ENCODE assay signal across 8 cellular contexts in the genomic region with DNA sequence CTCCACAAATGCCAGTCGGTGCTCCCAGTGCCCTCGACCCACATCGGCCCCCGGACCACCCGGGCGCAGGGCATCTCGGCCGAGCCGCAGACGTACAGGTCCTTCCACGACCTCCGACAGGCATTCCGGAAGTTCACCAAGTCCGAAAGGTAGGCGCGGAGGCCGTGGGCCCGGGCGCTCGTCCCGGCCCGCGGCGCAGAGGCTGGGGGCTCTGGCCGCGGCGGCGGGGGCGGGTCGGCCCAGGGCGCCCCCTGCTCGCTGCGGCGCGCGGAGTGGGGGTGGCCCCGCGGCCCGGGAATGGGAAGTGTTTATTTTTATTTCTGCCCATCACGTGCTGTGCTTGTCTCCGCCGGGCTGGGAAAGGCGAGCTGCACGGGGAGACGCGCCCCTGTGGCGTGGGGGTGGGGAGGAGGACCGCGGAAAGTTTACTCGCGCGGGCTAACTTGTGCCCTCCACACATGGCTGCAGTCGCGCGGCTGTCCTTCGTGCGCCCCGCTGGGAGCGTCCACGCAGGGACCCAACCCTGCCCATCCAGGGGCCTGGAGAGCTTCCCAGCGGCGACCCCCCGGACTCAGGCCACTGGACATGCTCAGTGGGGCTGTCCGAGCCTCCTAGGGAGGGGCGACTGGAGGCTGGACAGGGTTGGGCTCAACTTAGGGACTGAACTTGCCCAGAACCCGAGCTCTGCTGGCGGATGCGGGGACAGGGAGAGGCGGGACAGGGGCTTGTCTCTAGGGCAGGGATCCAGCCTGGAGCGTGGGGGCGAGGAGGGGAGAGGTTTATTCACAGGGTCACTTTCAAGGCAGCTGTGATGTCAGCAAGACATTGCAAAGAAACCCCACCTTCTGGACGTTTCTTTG.
DNase-seq lines count a peak whose midpoint lies in the region; ATAC-seq, FAIRE-seq and TF ChIP-seq lines count a peak whose summit lies in the region.

No MANE protein-coding gene starts in this region.

- H3K4me1 Mint-ChIP-seq in activated T-helper 17 cell treated with anti-CD3 and anti-CD28 coated beads, Interleukin-2, amount 50 U/mL, for 72 hours, result no peaks in the 10 kb centered on the region

- no peak for FAIRE-seq in H54 (lab: Jason Lieb, UNC)

- H3K4me3 Mint-ChIP-seq in activated T-helper 17 cell treated with anti-CD3 and anti-CD28 coated beads, Interleukin-2, amount 50 U/mL, for 72 hours, result peak overlapping the region; percentile 39

- H3K27me3 Mint-ChIP-seq in activated T-helper 17 cell treated with anti-CD3 and anti-CD28 coated beads, Interleukin-2, amount 50 U/mL, for 72 hours, result peaks cover 35% of the 10 kb centered on the region

- H3K4me3 ChIP-seq in heart right ventricle, result peak overlapping the region; percentile 50 to 88 (median 72)
- peak overlapping the region; percentile 94 for H3K4me3 ChIP-seq in psoas muscle

- H3K27ac ChIP-seq in heart right ventricle, result peak overlapping the region; percentile 82 to 95 (median 90)
- H3K27ac ChIP-seq in psoas muscle, result peak overlapping the region; percentile 95

- no peaks in the 10 kb centered on the region for H3K36me3 Mint-ChIP-seq in activated T-helper 17 cell treated with anti-CD3 and anti-CD28 coated beads, Interleukin-2, amount 50 U/mL, for 72 hours (ENCODE audit: low read depth)

- H3K27ac Mint-ChIP-seq in activated T-helper 17 cell treated with anti-CD3 and anti-CD28 coated beads, Interleukin-2, amount 50 U/mL, for 72 hours, result no peak overlapping the region

- intact Hi-C loops in heart right ventricle (cut with DNase I) (loop anchor here in 2 of 10 donors (10.0 kb wide), 2 partner anchors 713 to 963 kb away; no protein-coding TSS in a partner anchor), psoas muscle (cut with DNase I) (loop anchor here (5.0 to 10.0 kb wide), 3 partner anchors 433 to 1226 kb away; no protein-coding TSS in a partner anchor)

- DNase-seq in H54 (ENCODE audit: insufficient read length, low spot score) (no peak), heart right ventricle (peak; percentile 71 to 72), psoas muscle (peak; percentile 58 to 84), DMS114 treated with DMSO at 0.1 percent for 48 hours (lab: John Stamatoyannopoulos, UW; ENCODE audit: unreplicated experiment) (no peak), NCI-H128 (lab: John Stamatoyannopoulos, UW; ENCODE audit: unreplicated experiment) (no peak)
- no peak for DNase-seq in activated CD4-positive, alpha-beta T cell treated with anti-CD3 and anti-CD28 coated beads, Interleukin-2, amount 50 U/mL, for 48 hours
- DNase-seq in activated CD4-positive, CD25-positive, alpha-beta regulatory T cell (lab: John Stamatoyannopoulos, UW), result no peak

- H3K27me3 ChIP-seq in heart right ventricle (peaks cover 0 to 42% (median 0%) of the 10 kb centered on the region in 7 donors), psoas muscle (ENCODE audit: insufficient read depth in 3 of 3, low read length in 2 of 3) (no peaks in the 10 kb centered on the region)

- WGBS in heart right ventricle, 2 donors, result 0% methylated on average over 72 of the region's 72 CpGs
- 1% methylated on average over 47 to 72 of the region's 72 CpGs for WGBS in psoas muscle, 3 donors

- no peak for ATAC-seq in activated T-helper 17 cell treated with anti-CD3 and anti-CD28 coated beads, Interleukin-2, amount 50 U/mL, for 72 hours (replicated peaks)
- ATAC-seq in heart right ventricle (peak; percentile 69 to 83 (median 79)), psoas muscle (peak; percentile 59 to 71 (median 60))

- 0 out of 2 replicates have a peak, but pooled peaks have one; percentile 27 for TF ChIP-seq POLR2A in H54 (IDR thresholded peaks at IDR 0.05; ENCODE audit: low read depth, low read length)

- H3K9me3 ChIP-seq in heart right ventricle (no peaks in the 10 kb centered on the region), psoas muscle (no peaks in the 10 kb centered on the region)

- no peaks in the 10 kb centered on the region for H3K36me3 ChIP-seq in heart right ventricle
- no peaks in the 10 kb centered on the region for H3K36me3 ChIP-seq in psoas muscle (ENCODE audit: insufficient read depth in 1 of 2, low read depth in 1 of 2)

- no peaks in the 10 kb centered on the region for H3K9me3 Mint-ChIP-seq in activated T-helper 17 cell treated with anti-CD3 and anti-CD28 coated beads, Interleukin-2, amount 50 U/mL, for 72 hours

- TF ChIP-seq CTCF in heart right ventricle (IDR thresholded peaks at IDR 0.05) (no peak), psoas muscle (IDR thresholded peaks at IDR 0.05) (no peak)

- peaks cover 0 to 31% (median 13%) of the 10 kb centered on the region in 9 donors for H3K4me1 ChIP-seq in heart right ventricle
- peaks cover 24% of the 10 kb centered on the region for H3K4me1 ChIP-seq in psoas muscle

Comparison
In these comparisons a context has a peak if more than half of its experiments do, and no peak if none do; other contexts are left out.
1. DNase-seq: peak in heart right ventricle (2 of 2) and psoas muscle (2 of 2); none in H54 (single experiment), activated CD4-positive, alpha-beta T cell treated with anti-CD3 and anti-CD28 coated beads, Interleukin-2, amount 50 U/mL, for 48 hours (0 of 2), DMS114 treated with DMSO at 0.1 percent for 48 hours (single experiment), NCI-H128 (single experiment) and activated CD4-positive, CD25-positive, alpha-beta regulatory T cell (0 of 4).